In genomic region chr12:47811581-47812484, GRCh38 we compare ENCODE assay signal across 8 cellular contexts. TPM values are rescaled to one million over a fixed set of nuclear protein-coding genes. Genes with fewer than 3 reads are reported as not detected.
A peak's percentile ranks its signal among the peaks of the same experiment; 100 is the strongest.
DNase-seq lines count a peak whose midpoint lies in the region; ATAC-seq, FAIRE-seq and TF ChIP-seq lines count a peak whose summit lies in the region.

No MANE protein-coding gene starts in this region.

- TF ChIP-seq RAD21 in A549 (conservative IDR thresholded peaks at IDR 0.05 in 1 of 2, IDR thresholded peaks at IDR 0.05 in 1 of 2): no peak

- no peak overlapping the region for H3K4me3 ChIP-seq in A549
- no peak overlapping the region for H3K4me3 ChIP-seq in mucosa of descending colon

- TF ChIP-seq CTCF in A549 (IDR thresholded peaks at IDR 0.05): no peak
- no peak for TF ChIP-seq CTCF in mucosa of descending colon (IDR thresholded peaks at IDR 0.05)

- ATAC-seq in A549: no peak
- no peak for ATAC-seq in mucosa of descending colon
- no peak for ATAC-seq in GM21723 (IDR thresholded peaks at IDR 0.05; ENCODE audit: unreplicated experiment)
- no peak for ATAC-seq in GM21619 (IDR thresholded peaks at IDR 0.05; ENCODE audit: unreplicated experiment)

- DNase-seq in A549 (ENCODE audit: low read depth in 1 of 2, low spot score in 1 of 2): no peak
- peak in 2 of 3 donors; percentile 30 to 63 for DNase-seq in mucosa of descending colon
- DNase-seq in urothelium cell line (ENCODE audit: low spot score): no peak
- DNase-seq in superior temporal gyrus (ENCODE audit: extremely low spot score): no peak

- peak overlapping the region; percentile 76 to 85 for H3K27ac ChIP-seq in A549
- H3K27ac ChIP-seq in KOPT-K1 (ENCODE audit: low read depth, low read length, poor library complexity, severe bottlenecking): peak overlapping the region; percentile 95
- H3K27ac ChIP-seq in cingulate gyrus (ENCODE audit: low read depth, low read length): peak overlapping the region; percentile 93

- H3K4me1 ChIP-seq in A549: peaks cover 82% of the 10 kb centered on the region
- peaks cover 66% of the 10 kb centered on the region for H3K4me1 ChIP-seq in mucosa of descending colon (ENCODE audit: low read depth)

- TF ChIP-seq EP300 in A549 (IDR thresholded peaks at IDR 0.05): no peak

- FAIRE-seq in A549 (lab: Jason Lieb, UNC): no peak
- no peak for FAIRE-seq in urothelium cell line (lab: Jason Lieb, UNC)

- intact Hi-C loops in mucosa of descending colon (cut with DNase I, micrococcal nuclease): no loop called here

- TF ChIP-seq POLR2A in A549 (IDR thresholded peaks at IDR 0.05; ENCODE audit: low read length): no peak

- H3K36me3 ChIP-seq in KOPT-K1 (ENCODE audit: insufficient read depth, low read length) (peaks cover 18% of the 10 kb centered on the region), mucosa of descending colon (ENCODE audit: low read depth) (no peaks in the 10 kb centered on the region)

- CTCF ChIA-PET in A549 (lab: Yijun Ruan, JAX): interaction anchor here (0.8 to 59.0 kb wide), 7 partner anchors 10 to 70 kb away, joined by 3 to 1532 read pairs (median 6); no protein-coding TSS in a partner anchor

- H3K4me2 ChIP-seq in A549: peak overlapping the region; percentile 94

- POLR2A ChIA-PET in A549 (lab: Yijun Ruan, JAX): interaction anchor here (1.3 kb wide), 1 partner anchor 9 kb away, joined by 7 read pairs; no protein-coding TSS in a partner anchor

- WGBS in A549 (ENCODE audit: missing lambda C conversion rate): 91% methylated on average over 14 of the region's 14 CpGs

- no peaks in the 10 kb centered on the region for H3K9me3 ChIP-seq in A549
- H3K9me3 ChIP-seq in KOPT-K1 (ENCODE audit: insufficient read depth, low read length, poor library complexity, severe bottlenecking): no peaks in the 10 kb centered on the region
- no peaks in the 10 kb centered on the region for H3K9me3 ChIP-seq in mucosa of descending colon

TF ChIP-seq in A549, 52 proteins besides CTCF, POLR2A, EP300 and RAD21:
- no peak for TF ChIP-seq USF2 (IDR thresholded peaks at IDR 0.05)
- no peak for TF ChIP-seq BCL3 (IDR thresholded peaks at IDR 0.05)
- no peak for TF ChIP-seq CBX8 (IDR thresholded peaks at IDR 0.05)
- no peak for TF ChIP-seq E2F6 (IDR thresholded peaks at IDR 0.05; ENCODE audit: borderline replicate concordance, low read depth)
- no peak for TF ChIP-seq ATOH8 (CRISPR knock-in tag; IDR thresholded peaks at IDR 0.05; ENCODE audit: low read depth)
- TF ChIP-seq MAX (IDR thresholded peaks at IDR 0.05): no peak
- TF ChIP-seq HEYL (CRISPR knock-in tag; IDR thresholded peaks at IDR 0.05): no peak

RNA-seq across cellular contexts. Expression of gene HDAC7, which starts 7.9 kb away (rescaled TPM):
- 17.2 and 20.8 TPM in 2 replicates for polyA plus RNA-seq in A549 (2011; rRNA removed)
- 42.9 and 56.8 TPM in 2 replicates for polyA plus RNA-seq in A549 (2012; cell fraction: cytosol; rRNA removed)
- 170 and 171 TPM in 2 replicates for polyA plus RNA-seq in A549 (2012; cell fraction: nucleus; rRNA removed)
- polyA plus RNA-seq in A549 (2017; fragmentation: RNase III; extraction: RNeasy Plus Mini Kit Qiagen cat#74134 plus additional on column Dnase treatment): 34.1 to 38.9 TPM (median 36.0 TPM) in 3 replicates
- polyA minus RNA-seq in A549 (2011; rRNA and poly(A)+ RNA removed): 20.2 and 26.1 TPM in 2 replicates
- total RNA-seq in mucosa of descending colon: 10 to 100 TPM; 19.5 to 67.4 (median 33.2) TPM

RNA-seq across cellular contexts. Expression of gene SLC48A1, which starts 38.8 kb away (rescaled TPM):
- polyA plus RNA-seq in A549 (2011; rRNA removed) (25.1 and 27.3 TPM in 2 replicates), A549 (2017; fragmentation: RNase III; extraction: RNeasy Plus Mini Kit Qiagen cat#74134 plus additional on column Dnase treatment) (32.6 to 35.2 TPM (median 33.3 TPM) in 3 replicates)
- 27.5 and 39.0 TPM in 2 replicates for polyA plus RNA-seq in A549 (2012; cell fraction: cytosol; rRNA removed)
- polyA plus RNA-seq in A549 (2012; cell fraction: nucleus; rRNA removed): 43.0 and 43.8 TPM in 2 replicates
- 37.7 and 42.9 TPM in 2 replicates for polyA minus RNA-seq in A549 (2011; rRNA and poly(A)+ RNA removed)
- total RNA-seq in mucosa of descending colon: 10 to 100 TPM; 17.2 to 35.4 (median 19.1) TPM

RNA-seq across cellular contexts. Expression of gene RAPGEF3, which starts 53.2 kb away (rescaled TPM):
- 0.70 and 0.75 TPM in 2 replicates for polyA plus RNA-seq in A549 (2011; rRNA removed)
- polyA plus RNA-seq in A549 (2012; cell fraction: cytosol; rRNA removed): 0.69 and 0.70 TPM in 2 replicates
- polyA plus RNA-seq in A549 (2012; cell fraction: nucleus; rRNA removed): 2.3 and 2.9 TPM in 2 replicates
- polyA plus RNA-seq in A549 (2017; fragmentation: RNase III; extraction: RNeasy Plus Mini Kit Qiagen cat#74134 plus additional on column Dnase treatment): 0.69 to 0.89 TPM (median 0.88 TPM) in 3 replicates
- 1.8 and 2.2 TPM in 2 replicates for polyA minus RNA-seq in A549 (2011; rRNA and poly(A)+ RNA removed)
- total RNA-seq in mucosa of descending colon: 10 to 100 TPM in 2 of 3 donors, 1 to 10 TPM in 1; 9.5 to 15.6 (median 11.4) TPM

Comparison
In these comparisons a context has a peak if more than half of its experiments do, and no peak if none do; other contexts are left out.
1. DNase-seq: peak in mucosa of descending colon (2 of 3); none in A549 (0 of 2), urothelium cell line (single experiment) and superior temporal gyrus (single experiment).
2. Peak in every context shown above with its lines, with median percentiles within 50 percentile points of each other: H3K27ac ChIP-seq.